In the genomic region with DNA sequence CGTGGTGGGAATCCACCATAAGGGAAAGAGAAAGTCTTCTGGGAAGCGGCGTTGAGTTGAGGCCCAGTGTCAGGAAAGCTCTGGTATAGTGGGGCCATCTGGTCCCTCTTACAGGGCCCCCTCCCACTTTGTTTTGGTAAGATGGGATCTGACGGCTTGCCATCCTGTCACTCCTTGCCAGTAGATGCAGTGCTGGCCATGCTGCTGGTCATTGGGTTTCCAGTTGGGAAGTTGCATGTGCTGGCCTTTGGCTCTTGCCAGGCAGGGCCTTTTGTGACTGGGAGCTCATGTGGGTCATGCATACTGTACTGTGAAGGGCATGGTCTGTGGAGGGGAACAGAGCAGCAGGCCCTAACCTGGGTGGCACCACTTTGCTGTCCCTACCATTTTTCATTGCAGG, we compare ENCODE assay signal across 1 cellular context.
TF ChIP-seq lines count a peak whose summit lies in the region.

No MANE protein-coding gene starts in this region.

TF ChIP-seq in H1, 55 proteins besides CTCF, POLR2A, EP300 and RAD21 (continued from another document):
- TF ChIP-seq SP2 (IDR thresholded peaks at IDR 0.05; ENCODE audit: low read length): no peak
- TF ChIP-seq GTF2F1 (IDR thresholded peaks at IDR 0.05; ENCODE audit: borderline replicate concordance, low read depth, low read length): no peak
- no peak for TF ChIP-seq SRF (IDR thresholded peaks at IDR 0.05; ENCODE audit: low read depth, low read length)
- TF ChIP-seq KDM1A (IDR thresholded peaks at IDR 0.05; ENCODE audit: borderline replicate concordance, low read length): no peak
- TF ChIP-seq CTBP2 (IDR thresholded peaks at IDR 0.05; ENCODE audit: borderline replicate concordance, insufficient read depth, insufficient read length, low read length): no peak
- no peak for TF ChIP-seq SP1 (IDR thresholded peaks at IDR 0.05; ENCODE audit: low read depth, low read length)
- no peak for TF ChIP-seq ZNF274 (IDR thresholded peaks at IDR 0.05; ENCODE audit: borderline replicate concordance, extremely low read depth, low read length)
- no peak for TF ChIP-seq KDM4A (IDR thresholded peaks at IDR 0.05; ENCODE audit: low read depth, low read length, severe bottlenecking)
TF ChIP-seq in H1: peak in this region for 0.
